Comparison of ENCODE assay signal across 29 cellular contexts in genomic region chr11:129257512-129257911, GRCh38.
"Had no signal": no experiment of that assay in that cellular context is flagged by ENCODE, and none has a peak within 500 bp of the region (broad histone marks: within the 10 kb centered on the region; RNA-seq: fewer than 3 reads in every experiment).

No MANE protein-coding gene starts in this region.

- H3K27me3 ChIP-seq: adrenal gland, ascending aorta, breast epithelium, cardiac muscle cell, colonic mucosa, esophagus squamous epithelium, gastroesophageal sphincter had no signal

- H3K36me3 ChIP-seq: adrenal gland, ascending aorta, breast epithelium, cardiac muscle cell, colonic mucosa, esophagus squamous epithelium, gastroesophageal sphincter had no signal

- H3K9me3 ChIP-seq: adrenal gland, ascending aorta, breast epithelium, colonic mucosa, esophagus squamous epithelium, gastroesophageal sphincter had no signal

- DNase-seq: activated CD4-positive, alpha-beta memory T cell treated with anti-CD3 and anti-CD28 coated beads for 36 hours; activated CD4-positive, alpha-beta T cell treated with anti-CD3 and anti-CD28 coated beads for 36 hours; activated CD4-positive, alpha-beta T cell treated with anti-CD3 and anti-CD28 coated beads, Interleukin-2, amount 10 ng/mL, durations not matched to agents 24 days and 14 days; activated CD4-positive, CD25-positive, alpha-beta regulatory T cell; activated CD4-positive, CD25-positive, alpha-beta regulatory T cell treated with anti-CD3 and anti-CD28 coated beads, Interleukin-2, amount 50 U/mL, for 72 hours; activated CD8-positive, alpha-beta memory T cell treated with anti-CD3 and anti-CD28 coated beads, Interleukin-2, amount 10 ng/mL, durations not matched to agents 7 days and 5 days; activated CD8-positive, alpha-beta memory T cell treated with anti-CD3 and anti-CD28 coated beads, Interleukin-2, amount 50 U/mL, for 4 hours; activated CD8-positive, alpha-beta T cell treated with anti-CD3 and anti-CD28 coated beads, Interleukin-2, amount 10 ng/mL, durations not matched to agents 7 days and 5 days; activated effector memory CD4-positive, alpha-beta T cell treated with anti-CD3 and anti-CD28 coated beads, Interleukin-2, amount 50 U/mL, for 16 hours; activated naive CD4-positive, alpha-beta T cell treated with anti-CD3 and anti-CD28 coated beads for 36 hours; activated naive CD8-positive, alpha-beta T cell treated with anti-CD3 and anti-CD28 coated beads for 36 hours; activated naive CD8-positive, alpha-beta T cell treated with anti-CD3 and anti-CD28 coated beads, Interleukin-2, amount 50 U/mL, for 24 hours; activated T-cell treated with anti-CD3 and anti-CD28 coated beads, Interleukin-2, amount 50 U/mL, for 1 hour; activated T-cell treated with anti-CD3 and anti-CD28 coated beads, Interleukin-2, amount 50 U/mL, for 48 hours; adrenal gland; central memory CD4-positive, alpha-beta T cell; cerebellar nuclear complex; colonic mucosa; effector CD8-positive, alpha-beta T cell; esophagus squamous epithelium; foreskin melanocyte; T-helper 2 cell had no signal

- ATAC-seq: activated CD4-positive, alpha-beta T cell treated with anti-CD3 and anti-CD28 coated beads for 36 hours; activated CD8-positive, alpha-beta memory T cell treated with anti-CD3 and anti-CD28 coated beads, Interleukin-2, amount 10 ng/mL, durations not matched to agents 7 days and 5 days; activated CD8-positive, alpha-beta T cell treated with anti-CD3 and anti-CD28 coated beads, Interleukin-2, amount 10 ng/mL, durations not matched to agents 7 days and 5 days; activated naive CD8-positive, alpha-beta T cell treated with anti-CD3 and anti-CD28 coated beads, Interleukin-2, amount 50 U/mL, for 24 hours; gastroesophageal sphincter had no signal

- FAIRE-seq: endometrium, endothelial cell of umbilical vein had no signal

- H3K4me1 ChIP-seq: breast epithelium, colonic mucosa, esophagus squamous epithelium had no signal

- H3K27ac ChIP-seq: adrenal gland, ascending aorta, breast epithelium, cardiac muscle cell, colonic mucosa, epithelial cell of prostate, esophagus squamous epithelium, gastroesophageal sphincter had no signal

- H3K4me3 ChIP-seq: adrenal gland, ascending aorta, breast epithelium, cardiac muscle cell, colonic mucosa, esophagus squamous epithelium, gastroesophageal sphincter had no signal
